Comparison of ENCODE assay signal across 1 cellular context in genomic region chr11:32886180-32886579, GRCh38.
TF ChIP-seq lines count a peak whose summit lies in the region.

No MANE protein-coding gene starts in this region.

TF ChIP-seq in liver, 16 proteins besides CTCF, POLR2A, EP300 and RAD21 (continued from another document):
- TF ChIP-seq, protein P1, sequence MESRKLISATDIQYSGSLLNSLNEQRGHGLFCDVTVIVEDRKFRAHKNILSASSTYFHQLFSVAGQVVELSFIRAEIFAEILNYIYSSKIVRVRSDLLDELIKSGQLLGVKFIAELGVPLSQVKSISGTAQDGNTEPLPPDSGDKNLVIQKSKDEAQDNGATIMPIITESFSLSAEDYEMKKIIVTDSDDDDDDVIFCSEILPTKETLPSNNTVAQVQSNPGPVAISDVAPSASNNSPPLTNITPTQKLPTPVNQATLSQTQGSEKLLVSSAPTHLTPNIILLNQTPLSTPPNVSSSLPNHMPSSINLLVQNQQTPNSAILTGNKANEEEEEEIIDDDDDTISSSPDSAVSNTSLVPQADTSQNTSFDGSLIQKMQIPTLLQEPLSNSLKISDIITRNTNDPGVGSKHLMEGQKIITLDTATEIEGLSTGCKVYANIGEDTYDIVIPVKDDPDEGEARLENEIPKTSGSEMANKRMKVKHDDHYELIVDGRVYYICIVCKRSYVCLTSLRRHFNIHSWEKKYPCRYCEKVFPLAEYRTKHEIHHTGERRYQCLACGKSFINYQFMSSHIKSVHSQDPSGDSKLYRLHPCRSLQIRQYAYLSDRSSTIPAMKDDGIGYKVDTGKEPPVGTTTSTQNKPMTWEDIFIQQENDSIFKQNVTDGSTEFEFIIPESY (IDR thresholded peaks at IDR 0.05): no peak
- TF ChIP-seq HNF4G (IDR thresholded peaks at IDR 0.05): peak; percentile 7
- no peak for TF ChIP-seq GABPA (IDR thresholded peaks at IDR 0.05 in 1 of 2, conservative IDR thresholded peaks at IDR 0.05 in 1 of 2)
- TF ChIP-seq, protein P2, sequence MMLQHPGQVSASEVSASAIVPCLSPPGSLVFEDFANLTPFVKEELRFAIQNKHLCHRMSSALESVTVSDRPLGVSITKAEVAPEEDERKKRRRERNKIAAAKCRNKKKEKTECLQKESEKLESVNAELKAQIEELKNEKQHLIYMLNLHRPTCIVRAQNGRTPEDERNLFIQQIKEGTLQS (IDR thresholded peaks at IDR 0.05): peak; percentile 92
- no peak for TF ChIP-seq EGR1 (IDR thresholded peaks at IDR 0.05; ENCODE audit: low read depth in 2 of 2)
